15 cellular contexts compared by ENCODE assay signal in genomic region chr1:206551985-206552325, GRCh38. TPM values are rescaled to one million over a fixed set of nuclear protein-coding genes. Genes with fewer than 3 reads are reported as not detected.
DNase-seq lines count a peak whose midpoint lies in the region; ATAC-seq, FAIRE-seq and TF ChIP-seq lines count a peak whose summit lies in the region.
"Had no signal": no experiment of that assay in that cellular context is flagged by ENCODE, and none has a peak within 500 bp of the region (broad histone marks: within the 10 kb centered on the region; RNA-seq: fewer than 3 reads in every experiment).

No MANE protein-coding gene starts in this region.

- H3K4me3 Mint-ChIP-seq in activated CD8-positive, alpha-beta memory T cell treated with anti-CD3 and anti-CD28 coated beads, Interleukin-2, amount 10 ng/mL, durations not matched to agents 7 days and 5 days: peak overlapping the region; percentile 52
- no peak overlapping the region for H3K4me3 Mint-ChIP-seq in dendritic cell treated with granulocyte-macrophage colony-stimulating factor and Interleukin-4, amounts not matched to agents 40 ng/mL and 50 ng/mL, for 4 days

- H3K4me3 ChIP-seq in PC-3 (ENCODE audit: low read length) (no peak overlapping the region), PC-9 (no peak overlapping the region)
- H3K4me3 ChIP-seq: left ventricle myocardium inferior, prostate gland had no signal

- H3K27me3 ChIP-seq in PC-3 (ENCODE audit: low read length) (no peaks in the 10 kb centered on the region), PC-9 (ENCODE audit: insufficient read depth, low read depth) (no peaks in the 10 kb centered on the region)

- peaks cover 10% of the 10 kb centered on the region for H3K4me1 ChIP-seq in PC-3 (ENCODE audit: insufficient read depth, low read length)
- peaks cover 7% of the 10 kb centered on the region; the same call in 1 of the 2 replicates for H3K4me1 ChIP-seq in PC-9 (replicated peaks; ENCODE audit: insufficient read depth)
- H3K4me1 ChIP-seq: prostate gland had no signal

- H3K36me3 Mint-ChIP-seq in activated CD8-positive, alpha-beta memory T cell treated with anti-CD3 and anti-CD28 coated beads, Interleukin-2, amount 10 ng/mL, durations not matched to agents 7 days and 5 days: no peaks in the 10 kb centered on the region
- no peaks in the 10 kb centered on the region for H3K36me3 Mint-ChIP-seq in dendritic cell treated with granulocyte-macrophage colony-stimulating factor and Interleukin-4, amounts not matched to agents 40 ng/mL and 50 ng/mL, for 4 days (ENCODE audit: low read depth)

- POLR2A ChIA-PET in PC-3 (lab: Charles Lee; ENCODE audit: unreplicated experiment) (no interaction called here), PC-9 (lab: Charles Lee; ENCODE audit: unreplicated experiment) (no interaction called here)

- H3K4me1 Mint-ChIP-seq in activated CD8-positive, alpha-beta memory T cell treated with anti-CD3 and anti-CD28 coated beads, Interleukin-2, amount 10 ng/mL, durations not matched to agents 7 days and 5 days: peaks cover 49% of the 10 kb centered on the region
- peaks cover 41% of the 10 kb centered on the region for H3K4me1 Mint-ChIP-seq in dendritic cell treated with granulocyte-macrophage colony-stimulating factor and Interleukin-4, amounts not matched to agents 40 ng/mL and 50 ng/mL, for 4 days (ENCODE audit: low read depth)

- H3K9me3 Mint-ChIP-seq in activated CD8-positive, alpha-beta memory T cell treated with anti-CD3 and anti-CD28 coated beads, Interleukin-2, amount 10 ng/mL, durations not matched to agents 7 days and 5 days (ENCODE audit: low read depth): no peaks in the 10 kb centered on the region
- H3K9me3 Mint-ChIP-seq in dendritic cell treated with granulocyte-macrophage colony-stimulating factor and Interleukin-4, amounts not matched to agents 40 ng/mL and 50 ng/mL, for 4 days: no peaks in the 10 kb centered on the region

- H4K20me1 ChIP-seq in PC-3 (ENCODE audit: low read length) (no peaks in the 10 kb centered on the region), PC-9 (ENCODE audit: insufficient read depth) (no peaks in the 10 kb centered on the region; the same call in 1 of the 2 replicates)

- BruUV-seq in PC-3 (replicated peaks; lab: Mats Ljungman, UMichigan) (no TSS peak), PC-9 (replicated peaks; lab: Mats Ljungman, UMichigan) (no TSS peak)

- no peaks in the 10 kb centered on the region for H3K27me3 Mint-ChIP-seq in activated CD8-positive, alpha-beta memory T cell treated with anti-CD3 and anti-CD28 coated beads, Interleukin-2, amount 10 ng/mL, durations not matched to agents 7 days and 5 days
- no peaks in the 10 kb centered on the region for H3K27me3 Mint-ChIP-seq in dendritic cell treated with granulocyte-macrophage colony-stimulating factor and Interleukin-4, amounts not matched to agents 40 ng/mL and 50 ng/mL, for 4 days

- no peak overlapping the region for H2AFZ ChIP-seq in PC-3 (ENCODE audit: low read length)
- H2AFZ ChIP-seq in PC-9: no peak overlapping the region

- H3K9me2 ChIP-seq in PC-3 (replicated peaks; ENCODE audit: low read length) (no peaks in the 10 kb centered on the region), PC-9 (ENCODE audit: insufficient read depth) (no peaks in the 10 kb centered on the region)

- FAIRE-seq in HTR-8/SVneo (lab: Jason Lieb, UNC): no peak

- CTCF ChIA-PET in activated CD8-positive, alpha-beta memory T cell treated with anti-CD3 and anti-CD28 coated beads, Interleukin-2, amount 10 ng/mL, durations not matched to agents 7 days and 5 days (lab: Charles Lee): interaction anchor here (0.7 to 21.2 kb wide), 17 partner anchors 11 to 138 kb away, joined by 3 to 490 read pairs (median 5); partner anchors contain the start of genes DYRK3, EIF2D and RASSF5
- CTCF ChIA-PET in PC-3 (lab: Charles Lee): no interaction called here
- CTCF ChIA-PET in PC-9 (lab: Charles Lee): no interaction called here

- peak overlapping the region; percentile 88 for H3K27ac Mint-ChIP-seq in activated CD8-positive, alpha-beta memory T cell treated with anti-CD3 and anti-CD28 coated beads, Interleukin-2, amount 10 ng/mL, durations not matched to agents 7 days and 5 days
- H3K27ac Mint-ChIP-seq in dendritic cell treated with granulocyte-macrophage colony-stimulating factor and Interleukin-4, amounts not matched to agents 40 ng/mL and 50 ng/mL, for 4 days: peak overlapping the region; percentile 7

- H3K9ac ChIP-seq in PC-3 (ENCODE audit: low read length): no peak overlapping the region

- peak; percentile 70 for DNase-seq in T follicular helper cell (ENCODE audit: low read depth)
- DNase-seq in activated CD8-positive, alpha-beta memory T cell treated with anti-CD3 and anti-CD28 coated beads, Interleukin-2, amount 10 ng/mL, durations not matched to agents 7 days and 5 days: peak; percentile 93
- peak; percentile 54 for DNase-seq in stimulated activated CD8-positive, alpha-beta memory T cell treated with anti-CD3 and anti-CD28 coated beads, Interleukin-15, amount 100 ng/mL, for 1 hour (ENCODE audit: low read depth)
- DNase-seq in PC-3: no peak
- no peak for DNase-seq in HTR-8/SVneo (ENCODE audit: insufficient read length, low spot score)
- DNase-seq in PC-9: no peak
- no peak for DNase-seq in NCI-H82 (lab: John Stamatoyannopoulos, UW)
- DNase-seq: caudate nucleus, COR-L47, foreskin keratinocyte, left ventricle myocardium inferior, NCI-H2227 treated with DMSO at 0.1 percent for 48 hours, SW 1271 had no signal

- H3K9me3 ChIP-seq in PC-3 (ENCODE audit: low read length) (no peaks in the 10 kb centered on the region), PC-9 (ENCODE audit: insufficient read depth, low read depth) (no peaks in the 10 kb centered on the region)
- H3K9me3 ChIP-seq: left ventricle myocardium inferior, prostate gland had no signal

- H3K36me3 ChIP-seq in PC-3 (ENCODE audit: low read depth, low read length): no peaks in the 10 kb centered on the region
- H3K36me3 ChIP-seq in PC-9 (ENCODE audit: low read depth): no peaks in the 10 kb centered on the region
- H3K36me3 ChIP-seq: left ventricle myocardium inferior, prostate gland had no signal

- TF ChIP-seq CTCF in PC-3 (conservative IDR thresholded peaks at IDR 0.05; ENCODE audit: low read depth, low read length): no peak
- no peak for TF ChIP-seq CTCF in PC-9 (conservative IDR thresholded peaks at IDR 0.05)

- intact Hi-C loops in dendritic cell treated with granulocyte-macrophage colony-stimulating factor and Interleukin-4, amounts not matched to agents 40 ng/mL and 50 ng/mL, for 4 days (cut with micrococcal nuclease): no loop called here
- intact Hi-C loops in PC-3 (cut with micrococcal nuclease): no loop called here
- intact Hi-C loops in PC-9 (cut with micrococcal nuclease; ENCODE audit: unreplicated experiment): no loop called here

- H3K79me2 ChIP-seq in PC-3 (ENCODE audit: low read length): no peaks in the 10 kb centered on the region
- H3K79me2 ChIP-seq in PC-9 (ENCODE audit: low read depth): no peaks in the 10 kb centered on the region

- peak; percentile 84 for ATAC-seq in activated CD8-positive, alpha-beta memory T cell treated with anti-CD3 and anti-CD28 coated beads, Interleukin-2, amount 10 ng/mL, durations not matched to agents 7 days and 5 days
- no peak for ATAC-seq in PC-3
- ATAC-seq: foreskin keratinocyte had no signal

- H3F3A ChIP-seq in PC-3 (ENCODE audit: low read length, unreplicated experiment) (no peaks in the 10 kb centered on the region), PC-9 (ENCODE audit: insufficient read depth, low read depth) (no peaks in the 10 kb centered on the region)

- H3K27ac ChIP-seq in PC-3 (ENCODE audit: low read length) (no peak overlapping the region), PC-9 (no peak overlapping the region)
- H3K27ac ChIP-seq: foreskin keratinocyte, left ventricle myocardium inferior, prostate gland had no signal

- H3K4me2 ChIP-seq in PC-3 (ENCODE audit: low read length) (no peak overlapping the region), PC-9 (no peak overlapping the region)

RNA-seq across cellular contexts. Expression of gene RASSF5, which starts 44.6 kb away (rescaled TPM):
- 100 to 1,000 TPM; 184 to 216 TPM for total RNA-seq in activated CD8-positive, alpha-beta memory T cell treated with anti-CD3 and anti-CD28 coated beads, Interleukin-2, amount 10 ng/mL, durations not matched to agents 7 days and 5 days
- total RNA-seq in PC-3 (2014; rRNA removed): 15.5 and 16.0 TPM in 2 replicates
- total RNA-seq in PC-9 (2021): 12.4 and 17.6 TPM in 2 replicates

Comparison
In these comparisons a context has a peak if more than half of its experiments do, and no peak if none do; other contexts are left out.
1. DNase-seq: peak in T follicular helper cell (single experiment), activated CD8-positive, alpha-beta memory T cell treated with anti-CD3 and anti-CD28 coated beads, Interleukin-2, amount 10 ng/mL, durations not matched to agents 7 days and 5 days (single experiment) and stimulated activated CD8-positive, alpha-beta memory T cell treated with anti-CD3 and anti-CD28 coated beads, Interleukin-15, amount 100 ng/mL, for 1 hour (single experiment); none in PC-3 (single experiment), HTR-8/SVneo (single experiment), PC-9 (0 of 2) and NCI-H82 (single experiment).